In the genomic region with DNA sequence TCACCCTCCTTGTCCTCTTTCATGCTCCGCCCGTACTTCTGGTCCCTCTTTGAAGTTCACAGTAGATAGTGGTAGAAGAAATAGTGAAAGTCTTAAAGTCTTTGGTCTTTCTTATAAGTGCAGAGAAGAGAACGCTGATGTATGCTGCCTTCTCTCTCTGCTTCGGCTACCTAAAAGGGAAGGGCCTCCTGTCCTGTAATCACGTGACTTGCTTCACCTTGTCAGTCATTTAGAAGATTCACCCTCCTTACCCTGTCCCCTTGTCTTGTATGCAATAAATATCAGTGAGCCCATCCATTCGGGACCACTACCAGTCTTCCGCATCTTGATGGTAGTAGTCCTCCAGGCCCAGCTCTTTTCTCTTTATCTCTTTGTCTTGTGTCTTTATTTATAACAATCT, we compare ENCODE assay signal across 18 cellular contexts.
DNase-seq lines count a peak whose midpoint lies in the region; ATAC-seq, FAIRE-seq and TF ChIP-seq lines count a peak whose summit lies in the region.
"Had no signal": no experiment of that assay in that cellular context is flagged by ENCODE, and none has a peak within 500 bp of the region (broad histone marks: within the 10 kb centered on the region; RNA-seq: fewer than 3 reads in every experiment).

No MANE protein-coding gene starts in this region.

- no peaks in the 10 kb centered on the region for H3K36me3 ChIP-seq in DND-41 (ENCODE audit: insufficient read depth, low read length)
- H3K36me3 ChIP-seq in esophagus muscularis mucosa, result no peaks in the 10 kb centered on the region
- no peaks in the 10 kb centered on the region for H3K36me3 ChIP-seq in endodermal cell (ENCODE audit: control insufficient read depth, insufficient read depth, low read length)

- no peak overlapping the region for H2AFZ ChIP-seq in DND-41 (ENCODE audit: low read depth, low read length)
- H2AFZ ChIP-seq: GM23248 had no signal

- H3K4me3 Mint-ChIP-seq in endodermal cell, result no peak overlapping the region
- H3K4me3 Mint-ChIP-seq: CD4-positive, alpha-beta memory T cell had no signal

- no peaks in the 10 kb centered on the region for H4K20me1 ChIP-seq in DND-41 (ENCODE audit: insufficient read depth, low read length)

- H3K4me1 ChIP-seq in DND-41 (ENCODE audit: insufficient read depth, low read length) (peaks cover 58% of the 10 kb centered on the region), esophagus muscularis mucosa (no peaks in the 10 kb centered on the region), endodermal cell (ENCODE audit: control insufficient read depth, insufficient read depth, low read length) (no peaks in the 10 kb centered on the region)

- FAIRE-seq in GM12891 (lab: Jason Lieb, UNC), result peak; percentile 28
- FAIRE-seq: G401.6, GM19239, H1 had no signal

- no peaks in the 10 kb centered on the region for H3K79me2 ChIP-seq in DND-41 (ENCODE audit: insufficient read depth, low read length)

- peaks cover 6% of the 10 kb centered on the region for H3K9me3 ChIP-seq in DND-41 (ENCODE audit: insufficient read depth, low read length, severe bottlenecking)
- peaks cover 0 to 11% (median 5%) of the 10 kb centered on the region in 4 donors for H3K9me3 ChIP-seq in esophagus muscularis mucosa
- H3K9me3 ChIP-seq in endodermal cell (ENCODE audit: control insufficient read depth, low read length), result peaks cover 15% of the 10 kb centered on the region

- H3K27me3 Mint-ChIP-seq in endodermal cell (ENCODE audit: insufficient read depth), result no peaks in the 10 kb centered on the region
- H3K27me3 Mint-ChIP-seq: CD4-positive, alpha-beta memory T cell had no signal

- intact Hi-C loops in esophagus muscularis mucosa (cut with DNase I) (no loop called here), dorsolateral prefrontal cortex (cut with DNase I) (no loop called here)

- TF ChIP-seq POLR2A in GM12891 (IDR thresholded peaks at IDR 0.05; ENCODE audit: low read depth, low read length), result no peak
- TF ChIP-seq POLR2A in esophagus muscularis mucosa (IDR thresholded peaks at IDR 0.05; ENCODE audit: low read depth), result no peak

- TF ChIP-seq EP300 in esophagus muscularis mucosa (IDR thresholded peaks at IDR 0.05), result no peak

- DNase-seq in DND-41, result no peak
- no peak for DNase-seq in GM12891 (ENCODE audit: insufficient read length, low spot score)
- DNase-seq in esophagus muscularis mucosa (ENCODE audit: extremely low spot score), result peak; percentile 42
- no peak for DNase-seq in NCI-H82 treated with DMSO at 0.1 percent for 48 hours (lab: John Stamatoyannopoulos, UW; ENCODE audit: unreplicated experiment)
- DNase-seq in endodermal cell, result no peak
- no peak for DNase-seq in dorsolateral prefrontal cortex
- DNase-seq: C1 segment of cervical spinal cord; Calu3; CD4-positive, alpha-beta memory T cell; COR-L47; DMS53; DMS79 treated with DMSO at 0.1 percent for 48 hours; GM23248; H7; HCEC 1CT had no signal

- H3K9ac ChIP-seq in DND-41 (ENCODE audit: low read depth, low read length) (no peak overlapping the region), endodermal cell (ENCODE audit: extremely low read depth, low read length, poor library complexity, severe bottlenecking) (no peak overlapping the region)
- H3K9ac ChIP-seq: GM23248 had no signal

- H3K27ac ChIP-seq in DND-41 (ENCODE audit: low read length) (peak overlapping the region; percentile 96), esophagus muscularis mucosa (replicated peaks in 1 of 4) (no peak overlapping the region), endodermal cell (ENCODE audit: low read depth, low read length) (no peak overlapping the region), dorsolateral prefrontal cortex (no peak overlapping the region)
- H3K27ac ChIP-seq: GM23248 had no signal

- H3K4me1 Mint-ChIP-seq in endodermal cell, result peaks cover 8% of the 10 kb centered on the region

- H3K27me3 ChIP-seq in DND-41 (ENCODE audit: insufficient read depth, low read length, poor library complexity), result no peaks in the 10 kb centered on the region
- H3K27me3 ChIP-seq in esophagus muscularis mucosa, result peaks cover 0 to 4% (median 0%) of the 10 kb centered on the region in 4 donors
- H3K27me3 ChIP-seq in endodermal cell (ENCODE audit: control insufficient read depth, insufficient read depth, low read length, poor library complexity, severe bottlenecking), result no peaks in the 10 kb centered on the region
- no peaks in the 10 kb centered on the region for H3K27me3 ChIP-seq in dorsolateral prefrontal cortex

- H3K36me3 Mint-ChIP-seq in endodermal cell (ENCODE audit: low read depth), result no peaks in the 10 kb centered on the region

- TF ChIP-seq CTCF in DND-41 (IDR thresholded peaks at IDR 0.05; ENCODE audit: borderline replicate concordance, extremely low read depth, low read length, poor library complexity, severe bottlenecking), result no peak
- TF ChIP-seq CTCF in esophagus muscularis mucosa (IDR thresholded peaks at IDR 0.05), result no peak
- TF ChIP-seq CTCF in endodermal cell (conservative IDR thresholded peaks at IDR 0.05), result no peak
- TF ChIP-seq CTCF in dorsolateral prefrontal cortex (IDR thresholded peaks at IDR 0.05 in 54 of 56, conservative IDR thresholded peaks at IDR 0.05 in 2 of 56; ENCODE audit: low read depth in 1 of 56, partially characterized antibody in 56 of 56), result no peak

- peaks cover 11% of the 10 kb centered on the region for H3K9me3 Mint-ChIP-seq in endodermal cell

- H3K27ac Mint-ChIP-seq in endodermal cell, result no peak overlapping the region
- H3K27ac Mint-ChIP-seq: CD4-positive, alpha-beta memory T cell had no signal

- no peak overlapping the region for H3K4me3 ChIP-seq in DND-41 (ENCODE audit: low read depth in 1 of 2, low read length in 2 of 2)
- H3K4me3 ChIP-seq in esophagus muscularis mucosa, result no peak overlapping the region
- no peak overlapping the region for H3K4me3 ChIP-seq in endodermal cell (ENCODE audit: low read length)
- no peak overlapping the region for H3K4me3 ChIP-seq in dorsolateral prefrontal cortex
- H3K4me3 ChIP-seq: GM23248 had no signal

- H3K4me2 ChIP-seq in DND-41 (ENCODE audit: insufficient read depth, low read length), result no peak overlapping the region

- no peak for ATAC-seq in DND-41 (ENCODE audit: insufficient read depth, low read depth)

- WGBS in esophagus muscularis mucosa, result 97% methylated on average over 7 of the region's 7 CpGs
- WGBS in endodermal cell (ENCODE audit: insufficient coverage in 1 of 2, insufficient read length in 1 of 2), 2 experiments, result 93 to 96% methylated on average over 5 to 7 of the region's 7 CpGs

TF ChIP-seq in GM12891, 5 proteins besides CTCF, POLR2A, EP300 and RAD21:
- TF ChIP-seq SPI1 (IDR thresholded peaks at IDR 0.05; ENCODE audit: low read depth, low read length), result no peak
- no peak for TF ChIP-seq TAF1 (IDR thresholded peaks at IDR 0.05; ENCODE audit: low read depth, low read length)
- no peak for TF ChIP-seq POU2F2 (IDR thresholded peaks at IDR 0.05; ENCODE audit: low read depth, low read length)
- no peak for TF ChIP-seq PAX5 (IDR thresholded peaks at IDR 0.05; ENCODE audit: insufficient read depth, low read length, severe bottlenecking)
- no peak for TF ChIP-seq POLR2AphosphoS5 (IDR thresholded peaks at IDR 0.05; ENCODE audit: low read depth, low read length)
